12 cellular contexts compared by ENCODE assay signal in genomic region chr16:58021661-58022551, GRCh38. TPM values are rescaled to one million over a fixed set of nuclear protein-coding genes. Genes with fewer than 3 reads are reported as not detected.
DNase-seq lines count a peak whose midpoint lies in the region; ATAC-seq and TF ChIP-seq lines count a peak whose summit lies in the region.
"Had no signal": no experiment of that assay in that cellular context is flagged by ENCODE, and none has a peak within 500 bp of the region (broad histone marks: within the 10 kb centered on the region; RNA-seq: fewer than 3 reads in every experiment).

No MANE protein-coding gene starts in this region.

- H3K4me1 ChIP-seq in fibroblast of lung (ENCODE audit: control insufficient read depth, extremely low read depth, insufficient read depth, low read length), result peaks cover 16% of the 10 kb centered on the region

- peaks cover 12% of the 10 kb centered on the region for H3K4me1 Mint-ChIP-seq in activated CD8-positive, alpha-beta T cell treated with anti-CD3 and anti-CD28 coated beads for 36 hours (ENCODE audit: low read depth)

- peak overlapping the region; percentile 37 for H3K27ac ChIP-seq in fibroblast of lung (ENCODE audit: insufficient read depth, low read length)

- ATAC-seq in activated CD8-positive, alpha-beta T cell treated with anti-CD3 and anti-CD28 coated beads for 36 hours, result no peak
- no peak for ATAC-seq in GM18870 (IDR thresholded peaks at IDR 0.05; ENCODE audit: unreplicated experiment)

- H3K27me3 Mint-ChIP-seq in activated CD8-positive, alpha-beta T cell treated with anti-CD3 and anti-CD28 coated beads for 36 hours, result peaks cover 5% of the 10 kb centered on the region

- no peak overlapping the region for H3K27ac Mint-ChIP-seq in activated CD8-positive, alpha-beta T cell treated with anti-CD3 and anti-CD28 coated beads for 36 hours

- peaks cover 2% of the 10 kb centered on the region for H3K27me3 ChIP-seq in fibroblast of lung (ENCODE audit: control insufficient read depth, insufficient read depth, low read length)

- no peaks in the 10 kb centered on the region for H4K20me1 ChIP-seq in fibroblast of lung (ENCODE audit: control insufficient read depth, extremely low read depth, insufficient read depth, low read length)

- H3K36me3 ChIP-seq in fibroblast of lung (ENCODE audit: control insufficient read depth, insufficient read depth, low read length), result no peaks in the 10 kb centered on the region

- DNase-seq in EH (ENCODE audit: low read depth) (peak; percentile 71), RKO (ENCODE audit: low spot score) (peak; percentile 29), fibroblast of lung (ENCODE audit: low read depth in 2 of 2) (peak; percentile 47 to 53), retinal pigment epithelial cell (ENCODE audit: low read depth) (peak; percentile 47), NOMO-1 treated with dmso at 0.1 percent for 144 hours (lab: John Stamatoyannopoulos, UW; ENCODE audit: unreplicated experiment) (no peak), NCI-H187 treated with DMSO at 0.1 percent for 48 hours (lab: John Stamatoyannopoulos, UW) (no peak)
- no peak for DNase-seq in activated CD8-positive, alpha-beta T cell treated with anti-CD3 and anti-CD28 coated beads for 36 hours
- DNase-seq: activated T-cell treated with anti-CD3 and anti-CD28 coated beads, Interleukin-2, amount 50 U/mL, for 48 hours had no signal

- TF ChIP-seq CTCF in fibroblast of lung (conservative IDR thresholded peaks at IDR 0.05 in 1 of 2, IDR thresholded peaks at IDR 0.05 in 1 of 2; ENCODE audit: low read depth in 1 of 2, low read length in 2 of 2), result no peak
- TF ChIP-seq CTCF in retinal pigment epithelial cell (conservative IDR thresholded peaks at IDR 0.05; ENCODE audit: low read depth, low read length), result no peak
- TF ChIP-seq CTCF in activated CD8-positive, alpha-beta T cell treated with anti-CD3 and anti-CD28 coated beads for 36 hours (IDR thresholded peaks at IDR 0.05), result no peak

- CTCF ChIA-PET in activated CD8-positive, alpha-beta T cell treated with anti-CD3 and anti-CD28 coated beads for 36 hours (lab: Charles Lee), result interaction anchor here (1.4 kb wide), 1 partner anchor 123 kb away, joined by 3 read pairs; no protein-coding TSS in a partner anchor

- H2AFZ ChIP-seq in fibroblast of lung (ENCODE audit: low read length), result no peak overlapping the region

- peak overlapping the region; percentile 40 for H3K4me2 ChIP-seq in fibroblast of lung (ENCODE audit: extremely low read depth, insufficient read depth, low read length)

- intact Hi-C loops in activated CD8-positive, alpha-beta T cell treated with anti-CD3 and anti-CD28 coated beads for 36 hours (cut with micrococcal nuclease), result loop anchor here (5.0 to 10.0 kb wide), 2 partner anchors 105 to 283 kb away; partner anchors contain the start of gene CFAP20

- H3K4me3 ChIP-seq in fibroblast of lung (replicated peaks in 1 of 4; ENCODE audit: control extremely low read depth in 1 of 4, insufficient read depth in 1 of 4, low read depth in 3 of 4, low read length in 4 of 4) (no peak overlapping the region), retinal pigment epithelial cell (ENCODE audit: low read length) (no peak overlapping the region)

- no peaks in the 10 kb centered on the region for H3K79me2 ChIP-seq in fibroblast of lung (ENCODE audit: control insufficient read depth, insufficient read depth, low read length)

- H3K9ac ChIP-seq in fibroblast of lung (ENCODE audit: insufficient read depth, low read length), result no peak overlapping the region

- H3K9me3 ChIP-seq in fibroblast of lung (ENCODE audit: control insufficient read depth, insufficient read depth, low read depth, low read length), result no peaks in the 10 kb centered on the region

- H3K36me3 Mint-ChIP-seq in activated CD8-positive, alpha-beta T cell treated with anti-CD3 and anti-CD28 coated beads for 36 hours (ENCODE audit: low read depth), result no peaks in the 10 kb centered on the region

- POLR2A ChIA-PET in activated CD8-positive, alpha-beta T cell treated with anti-CD3 and anti-CD28 coated beads for 36 hours (lab: Charles Lee), result no interaction called here

- no peaks in the 10 kb centered on the region for H3K9me3 Mint-ChIP-seq in activated CD8-positive, alpha-beta T cell treated with anti-CD3 and anti-CD28 coated beads for 36 hours
- H3K9me3 Mint-ChIP-seq: stimulated activated naive CD8-positive, alpha-beta T cell treated with anti-CD3 and anti-CD28 coated beads, Interleukin-15, Interleukin-2, amounts not matched to agents 100 ng/mL and 50 ng/mL, for 24 hours had no signal

- no peak overlapping the region for H3K4me3 Mint-ChIP-seq in activated CD8-positive, alpha-beta T cell treated with anti-CD3 and anti-CD28 coated beads for 36 hours
- H3K4me3 Mint-ChIP-seq: stimulated activated naive CD8-positive, alpha-beta T cell treated with anti-CD3 and anti-CD28 coated beads, Interleukin-15, Interleukin-2, amounts not matched to agents 100 ng/mL and 50 ng/mL, for 24 hours had no signal

RNA-seq across cellular contexts. Expression of gene MMP15, which starts 3.6 kb away (rescaled TPM):
- 2.1 and 6.4 TPM in 2 replicates for total RNA-seq in fibroblast of lung
- polyA plus RNA-seq in fibroblast of lung, result 0.74 and 1.3 TPM in 2 replicates
- 1.1 and 2.2 TPM in 2 replicates for polyA plus RNA-seq in fibroblast of lung (2012)
- 1.7 and 4.1 TPM in 2 replicates for polyA minus RNA-seq in fibroblast of lung (ENCODE audit: low replicate concordance)
- total RNA-seq in activated CD8-positive, alpha-beta T cell treated with anti-CD3 and anti-CD28 coated beads for 36 hours, result under 1 TPM; 0.25 to 0.63 TPM

RNA-seq across cellular contexts. Expression of gene USB1, which starts 20.7 kb away (rescaled TPM):
- 14.1 and 18.8 TPM in 2 replicates for total RNA-seq in fibroblast of lung
- 32.7 and 53.2 TPM in 2 replicates for polyA plus RNA-seq in fibroblast of lung
- polyA plus RNA-seq in fibroblast of lung (2012), result 33.5 and 46.5 TPM in 2 replicates
- 51.2 and 168 TPM in 2 replicates for polyA minus RNA-seq in fibroblast of lung (ENCODE audit: low replicate concordance)
- total RNA-seq in activated CD8-positive, alpha-beta T cell treated with anti-CD3 and anti-CD28 coated beads for 36 hours, result 10 to 100 TPM; 32.9 to 37.5 TPM

RNA-seq across cellular contexts. Expression of gene ZNF319, which starts 21.4 kb away (rescaled TPM):
- total RNA-seq in fibroblast of lung, result 2.8 and 4.1 TPM in 2 replicates
- polyA plus RNA-seq in fibroblast of lung, result 2.6 and 3.4 TPM in 2 replicates
- 3.4 and 5.4 TPM in 2 replicates for polyA plus RNA-seq in fibroblast of lung (2012)
- 7.5 and 18.7 TPM in 2 replicates for polyA minus RNA-seq in fibroblast of lung (ENCODE audit: low replicate concordance)
- 1 to 10 TPM; 5.6 to 7.0 TPM for total RNA-seq in activated CD8-positive, alpha-beta T cell treated with anti-CD3 and anti-CD28 coated beads for 36 hours

RNA-seq across cellular contexts. Expression of gene CNGB1, which starts 51.0 kb away (rescaled TPM):
- not detected in 2 replicates for total RNA-seq in fibroblast of lung
- polyA plus RNA-seq in fibroblast of lung, result not detected in 2 replicates
- not detected in 2 replicates for polyA plus RNA-seq in fibroblast of lung (2012)
- polyA minus RNA-seq in fibroblast of lung (ENCODE audit: low replicate concordance), result not detected in 2 replicates
- not detected for total RNA-seq in activated CD8-positive, alpha-beta T cell treated with anti-CD3 and anti-CD28 coated beads for 36 hours
- total RNA-seq: dermis microvascular lymphatic vessel endothelial cell; T-helper 2 cell treated with Interferon-gamma antibody and Interleukin-4, amounts not matched to agents 100 ng/mL and 5 ng/mL, for 36 hours had no signal

Comparison
In these comparisons a context has a peak if more than half of its experiments do, and no peak if none do; other contexts are left out.
1. DNase-seq: peak in EH (single experiment), RKO (single experiment), fibroblast of lung (2 of 2) and retinal pigment epithelial cell (single experiment); none in NOMO-1 treated with dmso at 0.1 percent for 144 hours (single experiment), NCI-H187 treated with DMSO at 0.1 percent for 48 hours (single experiment) and activated CD8-positive, alpha-beta T cell treated with anti-CD3 and anti-CD28 coated beads for 36 hours (single experiment).